Comparison of ENCODE assay signal across 20 cellular contexts in the genomic region with DNA sequence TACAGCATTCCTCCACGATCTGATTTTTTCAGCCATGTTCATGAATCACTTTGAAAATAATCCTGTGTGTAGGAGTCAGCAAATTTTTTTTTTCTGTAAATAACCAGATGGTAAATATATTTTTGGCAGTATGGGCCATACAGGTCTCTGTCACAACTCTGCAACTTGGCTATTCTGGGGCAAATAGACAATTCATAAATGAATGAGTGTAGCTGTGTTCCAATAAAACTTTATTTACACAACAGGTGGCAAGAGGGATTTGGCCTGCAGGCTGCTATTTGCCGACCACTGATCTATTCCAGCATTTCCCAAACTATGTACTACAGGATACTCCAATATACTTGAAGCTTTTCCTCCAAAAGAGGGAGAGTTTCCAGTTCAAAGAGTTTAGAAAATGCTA.
DNase-seq lines count a peak whose midpoint lies in the region; ATAC-seq, FAIRE-seq and TF ChIP-seq lines count a peak whose summit lies in the region.
"Had no signal": no experiment of that assay in that cellular context is flagged by ENCODE, and none has a peak within 500 bp of the region (broad histone marks: within the 10 kb centered on the region; RNA-seq: fewer than 3 reads in every experiment).

No MANE protein-coding gene starts in this region.

- BruUV-seq in HepG2 (replicated peaks; lab: Mats Ljungman, UMichigan): no TSS peak

- TF ChIP-seq CTCF in HepG2 (CRISPR knock-in tag; IDR thresholded peaks at IDR 0.05): no peak
- no peak for TF ChIP-seq CTCF in right lobe of liver (IDR thresholded peaks at IDR 0.05)
- TF ChIP-seq CTCF in mesothelial cell of epicardium (IDR thresholded peaks at IDR 0.05; ENCODE audit: unreplicated experiment): no peak
- TF ChIP-seq CTCF in uterus (IDR thresholded peaks at IDR 0.05): no peak

- in situ Hi-C loops in HepG2 (cut with HindIII; ENCODE audit: extremely low pct_ligation_motif_present, low pct_unique_long_range_greater_than_20kb): no loop called here

- CTCF ChIA-PET in HepG2 (lab: Yijun Ruan, JAX; ENCODE audit: low intra/inter-chr PET ratio, low total read pairs): no interaction called here

- TF ChIP-seq EP300 in HepG2 (IDR thresholded peaks at IDR 0.05; ENCODE audit: low read depth in 2 of 2, low read length in 2 of 2): no peak
- TF ChIP-seq EP300 in HepG2 (CRISPR knock-in tag; IDR thresholded peaks at IDR 0.05; ENCODE audit: borderline replicate concordance): no peak

- POLR2A ChIA-PET in HepG2 (lab: Yijun Ruan, JAX): no interaction called here

- H3K27ac ChIP-seq in HepG2 (ENCODE audit: extremely low read length, insufficient read depth, low read length) (no peak overlapping the region), right lobe of liver (no peak overlapping the region), uterus (peak overlapping the region; percentile 28 to 64)
- H3K27ac ChIP-seq: C4-2B had no signal

- H3K27me3 ChIP-seq in HepG2 (ENCODE audit: control insufficient read depth in 1 of 2, insufficient read depth in 2 of 2, low read length in 2 of 2) (no peaks in the 10 kb centered on the region), right lobe of liver (no peaks in the 10 kb centered on the region), adipocyte (replicated peaks; ENCODE audit: control insufficient read depth, insufficient read depth, low read length) (no peaks in the 10 kb centered on the region), uterus (no peaks in the 10 kb centered on the region)

- ATAC-seq in HepG2 (no peak), right lobe of liver (no peak), HG02798 (IDR thresholded peaks at IDR 0.05; ENCODE audit: poor library complexity, unreplicated experiment) (no peak)

- H3K4me3 Mint-ChIP-seq in mesothelial cell of epicardium: no peak overlapping the region
- H3K4me3 Mint-ChIP-seq: HFFc6 had no signal

- TF ChIP-seq RAD21 in HepG2 (CRISPR knock-in tag; IDR thresholded peaks at IDR 0.05): no peak

- H3K9me3 ChIP-seq in HepG2 (ENCODE audit: low read length) (no peaks in the 10 kb centered on the region), right lobe of liver (no peaks in the 10 kb centered on the region), adipocyte (ENCODE audit: control insufficient read depth, low read length) (no peaks in the 10 kb centered on the region), uterus (no peaks in the 10 kb centered on the region)

- FAIRE-seq in HepG2 (lab: Jason Lieb, UNC): no peak
- FAIRE-seq: A204.1, G401.6 had no signal

- peaks cover 39% of the 10 kb centered on the region for H3K36me3 Mint-ChIP-seq in mesothelial cell of epicardium

- TF ChIP-seq POLR2A in HepG2 (IDR thresholded peaks at IDR 0.05; ENCODE audit: insufficient read depth in 1 of 2, low read depth in 2 of 2, low read length in 2 of 2) (no peak), right lobe of liver (IDR thresholded peaks at IDR 0.05) (no peak), uterus (IDR thresholded peaks at IDR 0.05) (no peak)

- no peaks in the 10 kb centered on the region for H3K27me3 Mint-ChIP-seq in mesothelial cell of epicardium (ENCODE audit: low read depth)

- H3K4me3 ChIP-seq in HepG2 (replicated peaks in 1 of 3; ENCODE audit: insufficient read depth in 1 of 3, low read depth in 2 of 3, low read length in 3 of 3) (no peak overlapping the region), right lobe of liver (no peak overlapping the region), adipocyte (ENCODE audit: low read length) (no peak overlapping the region), uterus (no peak overlapping the region)
- H3K4me3 ChIP-seq: PC-9 had no signal

- H3K9me3 Mint-ChIP-seq in mesothelial cell of epicardium: peaks cover 5% of the 10 kb centered on the region

- no peaks in the 10 kb centered on the region for H4K20me1 ChIP-seq in HepG2 (ENCODE audit: insufficient read depth, low read length)

- H3K27ac Mint-ChIP-seq in mesothelial cell of epicardium: peak overlapping the region; percentile 61
- H3K27ac Mint-ChIP-seq: HFFc6 had no signal

- 89% methylated on average over 2 of the region's 2 CpGs for WGBS in HepG2 (ENCODE audit: low lambda C conversion rate)
- 58% methylated on average over 2 of the region's 2 CpGs for WGBS in right lobe of liver (ENCODE audit: insufficient coverage, low coverage, low lambda C conversion rate, missing lambda C conversion rate)

- no peak overlapping the region for H2AFZ ChIP-seq in HepG2 (ENCODE audit: low read length)
- H2AFZ ChIP-seq: PC-9 had no signal

- DNase-seq in HepG2 (ENCODE audit: low spot score): no peak
- no peak for DNase-seq in right lobe of liver
- peak; percentile 23 for DNase-seq in adipocyte (ENCODE audit: low read depth)
- DNase-seq in mesothelial cell of epicardium (ENCODE audit: low spot score in 2 of 2, unreplicated experiment in 2 of 2): no peak
- no peak for DNase-seq in uterus
- no peak for DNase-seq in superior temporal gyrus (ENCODE audit: extremely low spot score)
- no peak for DNase-seq in activated CD4-positive, alpha-beta T cell treated with anti-CD3 and anti-CD28 coated beads, Interleukin-2, amount 50 U/mL, for 1 hour
- DNase-seq: DND-41, Karpas-422, NCI-H1105 treated with DMSO at 0.1 percent for 48 hours, NCI-H187 treated with DMSO at 0.1 percent for 48 hours, NCI-H2171 treated with DMSO at 0.1 percent for 48 hours, NCI-H510A, NCI-H774, PC-9 had no signal

- peaks cover 23% of the 10 kb centered on the region for H3K4me1 Mint-ChIP-seq in mesothelial cell of epicardium

- H3K79me2 ChIP-seq in HepG2 (ENCODE audit: insufficient read depth, low read length): peaks cover 5% of the 10 kb centered on the region

- intact Hi-C loops in HepG2 (cut with micrococcal nuclease; ENCODE audit: unreplicated experiment): no loop called here
- intact Hi-C loops in right lobe of liver (cut with DNase I): no loop called here
- intact Hi-C loops in uterus (cut with DNase I; ENCODE audit: low total_unique reads): no loop called here

- H3K36me3 ChIP-seq in HepG2 (replicated peaks in 1 of 2; ENCODE audit: control insufficient read depth in 1 of 2, insufficient read depth in 2 of 2, low read length in 2 of 2) (no peaks in the 10 kb centered on the region), right lobe of liver (no peaks in the 10 kb centered on the region), adipocyte (ENCODE audit: control insufficient read depth, insufficient read depth, low read length, severe bottlenecking) (no peaks in the 10 kb centered on the region), uterus (no peaks in the 10 kb centered on the region)

- H3K4me2 ChIP-seq in HepG2 (ENCODE audit: low read depth, low read length): no peak overlapping the region
- H3K4me2 ChIP-seq: PC-9 had no signal

- H3K9ac ChIP-seq in HepG2 (ENCODE audit: insufficient read depth, low read depth, low read length) (no peak overlapping the region), adipocyte (ENCODE audit: low read length) (no peak overlapping the region)

- H3K4me1 ChIP-seq in HepG2 (ENCODE audit: insufficient read depth, low read length) (peaks cover 21% of the 10 kb centered on the region; the same call in 1 of the 2 replicates), right lobe of liver (peaks cover 0 to 4% (median 0%) of the 10 kb centered on the region in 4 donors), adipocyte (ENCODE audit: control insufficient read depth, insufficient read depth, low read length) (peaks cover 35% of the 10 kb centered on the region), uterus (no peaks in the 10 kb centered on the region)

Comparison
In these comparisons a context has a peak if more than half of its experiments do, and no peak if none do; other contexts are left out.
1. H3K27ac ChIP-seq: peak in uterus (2 of 2); none in HepG2 (single experiment) and right lobe of liver (0 of 3).